ENCODE assay signal across 8 cellular contexts in genomic region chr11:65817312-65817814, GRCh38. TPM values are rescaled to one million over a fixed set of nuclear protein-coding genes. Genes with fewer than 3 reads are reported as not detected.
DNase-seq lines count a peak whose midpoint lies in the region; ATAC-seq and TF ChIP-seq lines count a peak whose summit lies in the region.

No MANE protein-coding gene starts in this region.

- no peak for ATAC-seq in GM18517 (IDR thresholded peaks at IDR 0.05; ENCODE audit: unreplicated experiment)

- peak overlapping the region; percentile 49 to 95 (median 92) for H3K27ac Mint-ChIP-seq in nephron

- H3K4me3 Mint-ChIP-seq in nephron, result peak overlapping the region; percentile 84 to 91 (median 88)

- DNase-seq in LoVo (ENCODE audit: low spot score), result peak; percentile 28
- DNase-seq in coronary artery (ENCODE audit: low spot score), result no peak
- DNase-seq in UCSD-AML1 (lab: John Stamatoyannopoulos, UW; ENCODE audit: unreplicated experiment), result no peak
- DNase-seq in occipital lobe (lab: John Stamatoyannopoulos, UW), result no peak
- no peak for DNase-seq in HuH-7.5 (ENCODE audit: low spot score)

- TF ChIP-seq CTCF in C4-2B (conservative IDR thresholded peaks at IDR 0.05) (no peak), coronary artery (IDR thresholded peaks at IDR 0.05) (no peak), nephron (IDR thresholded peaks at IDR 0.05; ENCODE audit: unreplicated experiment in 3 of 3) (no peak)

- H3K27ac ChIP-seq in C4-2B (peak overlapping the region; percentile 68), coronary artery (no peak overlapping the region)

- no peaks in the 10 kb centered on the region for H3K9me3 Mint-ChIP-seq in nephron

- peaks cover 4% of the 10 kb centered on the region for H3K36me3 Mint-ChIP-seq in nephron (ENCODE audit: low read depth)

- H3K27me3 Mint-ChIP-seq in nephron (ENCODE audit: low read depth), result no peaks in the 10 kb centered on the region

- H3K4me3 ChIP-seq in coronary artery, result peak overlapping the region; percentile 82

- peaks cover 5% of the 10 kb centered on the region for H3K4me1 Mint-ChIP-seq in nephron

RNA-seq across cellular contexts. Expression of gene SNX32, which starts 16.4 kb away (rescaled TPM):
- total RNA-seq in occipital lobe, result 7.3 TPM

RNA-seq across cellular contexts. Expression of gene OVOL1, which starts 30.5 kb away (rescaled TPM):
- not detected for total RNA-seq in occipital lobe

RNA-seq across cellular contexts. Expression of gene AP5B1, which starts 36.6 kb away (rescaled TPM):
- 4.7 TPM for total RNA-seq in occipital lobe

RNA-seq across cellular contexts. Expression of gene CFL1, which starts 40.6 kb away (rescaled TPM):
- total RNA-seq in occipital lobe, result 404 TPM

RNA-seq across cellular contexts. Expression of gene MUS81, which starts 42.9 kb away (rescaled TPM):
- 45.9 TPM for total RNA-seq in occipital lobe
